11 cellular contexts compared by ENCODE assay signal in genomic region chr16:57093845-57094564, GRCh38. TPM values are rescaled to one million over a fixed set of nuclear protein-coding genes. Genes with fewer than 3 reads are reported as not detected.
DNase-seq lines count a peak whose midpoint lies in the region; ATAC-seq and TF ChIP-seq lines count a peak whose summit lies in the region.
"Had no signal": no experiment of that assay in that cellular context is flagged by ENCODE, and none has a peak within 500 bp of the region (broad histone marks: within the 10 kb centered on the region; RNA-seq: fewer than 3 reads in every experiment).

No MANE protein-coding gene starts in this region.

- H3K9ac ChIP-seq in BLaER1 treated with 17β-estradiol and CSF1 and Interleukin-3, amounts not matched to agents 10 nM and 100 nM, result peak overlapping the region; percentile 86 to 94 (median 91); a peak in 20 of 22 replicates
- no peak overlapping the region for H3K9ac ChIP-seq in KMS-11

- no peak overlapping the region for H3K27ac Mint-ChIP-seq in neural crest cell (ENCODE audit: unreplicated experiment)

- no peaks in the 10 kb centered on the region for H3K27me3 Mint-ChIP-seq in neural crest cell (ENCODE audit: low read depth)

- no peak for ATAC-seq in GM18517 (IDR thresholded peaks at IDR 0.05; ENCODE audit: unreplicated experiment)
- ATAC-seq: activated CD4-positive, CD25-positive, alpha-beta regulatory T cell treated with anti-CD3 and anti-CD28 coated beads, Interleukin-2, amount 50 U/mL, for 24 hours had no signal

- H3K27me3 ChIP-seq in BLaER1 treated with 17β-estradiol and CSF1 and Interleukin-3, amounts not matched to agents 10 nM and 100 nM, result no peaks in the 10 kb centered on the region
- H3K27me3 ChIP-seq in KMS-11 (ENCODE audit: insufficient read depth, low read depth) (0 out of 2 replicates have a peak, but pooled peaks cover 3% of the 10 kb centered on the region), dorsolateral prefrontal cortex (no peaks in the 10 kb centered on the region)

- H3K27ac ChIP-seq in BLaER1 treated with 17β-estradiol and CSF1 and Interleukin-3, amounts not matched to agents 10 nM and 100 nM, result peak overlapping the region in 2 of 11 experiments; percentile 11 to 89; a peak in 1 of 22 replicates
- H3K27ac ChIP-seq in KMS-11 (no peak overlapping the region), dorsolateral prefrontal cortex (peak overlapping the region in 58 of 59 donors; percentile 7 to 100 (median 96))

- intact Hi-C loops in dorsolateral prefrontal cortex (cut with DNase I), result loop anchor here (2.0 to 10.0 kb wide), 2 partner anchors 49 to 51 kb away; no protein-coding TSS in a partner anchor

- H3K4me1 ChIP-seq in BLaER1 treated with 17β-estradiol and CSF1 and Interleukin-3, amounts not matched to agents 10 nM and 100 nM, result peaks cover 49 to 85% (median 71%) of the 10 kb centered on the region in 10 experiments
- peaks cover 4% of the 10 kb centered on the region for H3K4me1 ChIP-seq in KMS-11 (ENCODE audit: low read depth, poor library complexity, severe bottlenecking)

- TF ChIP-seq CTCF in KMS-11 (conservative IDR thresholded peaks at IDR 0.05; ENCODE audit: low read depth, low read length) (no peak), dorsolateral prefrontal cortex (IDR thresholded peaks at IDR 0.05 in 54 of 56, conservative IDR thresholded peaks at IDR 0.05 in 2 of 56; ENCODE audit: low read depth in 1 of 56, partially characterized antibody in 56 of 56) (no peak), neural crest cell (conservative IDR thresholded peaks at IDR 0.05) (no peak)

- peaks cover 0 to 22% (median 6%) of the 10 kb centered on the region in 11 experiments; a peak in 5 of 22 replicates for H3K36me3 ChIP-seq in BLaER1 treated with 17β-estradiol and CSF1 and Interleukin-3, amounts not matched to agents 10 nM and 100 nM
- no peaks in the 10 kb centered on the region for H3K36me3 ChIP-seq in KMS-11 (ENCODE audit: insufficient read depth)

- DNase-seq in dorsolateral prefrontal cortex, result no peak
- no peak for DNase-seq in neural crest cell (ENCODE audit: low read depth, low spot score)
- no peak for DNase-seq in ureter (ENCODE audit: low spot score)
- no peak for DNase-seq in GF-D8 (lab: John Stamatoyannopoulos, UW)
- DNase-seq in middle frontal gyrus (ENCODE audit: extremely low spot score, low spot score), result no peak
- DNase-seq: erythroblast, NCI-H1694 treated with DMSO at 0.1 percent for 48 hours had no signal

- H4K20me1 ChIP-seq in BLaER1 treated with 17β-estradiol and CSF1 and Interleukin-3, amounts not matched to agents 10 nM and 100 nM, result peaks cover 4 to 60% (median 52%) of the 10 kb centered on the region in 11 experiments; a peak in 21 of 22 replicates
- no peaks in the 10 kb centered on the region for H4K20me1 ChIP-seq in KMS-11 (ENCODE audit: insufficient read depth)

- peak overlapping the region; percentile 82 to 96 (median 90) for H3K4me3 ChIP-seq in BLaER1 treated with 17β-estradiol and CSF1 and Interleukin-3, amounts not matched to agents 10 nM and 100 nM
- H3K4me3 ChIP-seq in KMS-11 (IDR thresholded peaks at IDR 0.05; ENCODE audit: insufficient read depth, low read depth, low read length), result no peak overlapping the region
- H3K4me3 ChIP-seq in dorsolateral prefrontal cortex, result peak overlapping the region; percentile 53 to 95 (median 83)

- H3K4me3 Mint-ChIP-seq in neural crest cell, result peak overlapping the region; percentile 91

- no peaks in the 10 kb centered on the region for H3K79me2 ChIP-seq in KMS-11 (ENCODE audit: insufficient read depth, low read depth)

- H3K9me3 Mint-ChIP-seq in neural crest cell, result peaks cover 3% of the 10 kb centered on the region

- H2AFZ ChIP-seq in KMS-11 (ENCODE audit: low read depth), result no peak overlapping the region

- H3K4me1 Mint-ChIP-seq in neural crest cell, result peaks cover 35% of the 10 kb centered on the region

- no peaks in the 10 kb centered on the region for H3K9me3 ChIP-seq in BLaER1 treated with 17β-estradiol and CSF1 and Interleukin-3, amounts not matched to agents 10 nM and 100 nM (replicated peaks in 1 of 11)

- H3K4me2 ChIP-seq in BLaER1 treated with 17β-estradiol and CSF1 and Interleukin-3, amounts not matched to agents 10 nM and 100 nM, result peak overlapping the region; percentile 90 to 100 (median 96)
- 0 out of 2 replicates have a peak overlapping the region, but pooled peaks have one; percentile 42 for H3K4me2 ChIP-seq in KMS-11

- H3K36me3 Mint-ChIP-seq in neural crest cell (ENCODE audit: low read depth), result no peaks in the 10 kb centered on the region

RNA-seq across cellular contexts. Expression of gene CPNE2, which starts 1.6 kb away (rescaled TPM):
- total RNA-seq in dorsolateral prefrontal cortex (100 to 1,000 TPM in 2 of 120 experiments, 10 to 100 TPM in 118; 18.1 to 151 (median 44.9) TPM), neural crest cell (33.1 and 36.9 TPM in 2 replicates), ureter (19.8 TPM)
